1 cellular context compared by ENCODE assay signal in genomic region chr5:150409638-150410523, GRCh38.
TF ChIP-seq lines count a peak whose summit lies in the region.

No MANE protein-coding gene starts in this region.

TF ChIP-seq in IMR-90, 13 proteins besides CTCF, POLR2A, EP300 and RAD21 (continued from another document):
- TF ChIP-seq CEBPB (IDR thresholded peaks at IDR 0.05; ENCODE audit: low read depth, low read length) (no peak), BHLHE40 (IDR thresholded peaks at IDR 0.05; ENCODE audit: low read depth, low read length) (peak; percentile 28; the same call in 1 of the 2 replicates), MAZ (IDR thresholded peaks at IDR 0.05; ENCODE audit: borderline replicate concordance, low read depth, low read length) (no peak), MXI1 (IDR thresholded peaks at IDR 0.05; ENCODE audit: borderline replicate concordance, low read depth, low read length) (no peak)
